ENCODE assay signal across 13 cellular contexts in the genomic region with DNA sequence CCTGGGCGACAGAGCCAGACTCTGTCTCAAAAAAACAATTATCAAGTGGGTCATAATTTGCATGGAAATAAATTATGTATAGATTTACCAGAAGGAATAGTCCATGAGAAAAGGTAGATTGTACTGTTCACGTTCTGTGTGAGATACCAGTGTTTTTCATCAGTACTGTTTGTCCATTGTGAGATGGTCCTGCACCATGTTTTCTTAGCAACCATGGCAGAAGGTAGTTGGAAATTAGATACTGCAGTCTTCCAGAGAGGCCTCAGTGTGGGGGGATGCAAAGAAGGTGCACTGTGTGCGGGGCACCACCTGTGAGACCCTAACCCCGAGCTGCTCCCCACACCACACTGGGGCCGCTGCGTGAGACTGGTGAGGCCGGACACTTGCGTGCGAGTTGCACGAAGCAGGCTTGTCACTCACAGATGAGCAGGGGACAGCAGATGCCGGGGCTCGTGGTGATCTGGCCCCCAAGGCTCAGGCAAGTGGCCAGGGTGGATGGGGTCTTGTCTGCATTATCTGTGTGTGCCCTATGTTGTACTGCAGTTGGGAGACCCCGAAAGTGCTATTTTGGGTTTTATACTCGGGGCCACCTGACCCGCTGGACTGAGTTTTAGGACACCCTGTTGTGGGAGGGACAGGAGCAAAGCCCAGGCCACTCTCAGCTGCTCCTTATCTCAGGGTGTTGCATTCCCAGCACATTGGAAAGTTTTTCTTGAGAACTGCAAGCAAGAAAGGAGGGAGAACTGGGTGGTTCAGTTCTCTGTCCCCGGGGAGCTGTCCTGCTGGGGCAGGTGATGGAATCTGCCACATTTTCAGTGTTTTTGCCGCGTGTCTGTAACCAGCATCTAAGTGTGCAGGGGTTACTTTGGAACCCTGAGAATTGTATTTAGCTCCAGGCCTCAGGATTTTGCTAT.
DNase-seq lines count a peak whose midpoint lies in the region; ATAC-seq and TF ChIP-seq lines count a peak whose summit lies in the region.
"Had no signal": no experiment of that assay in that cellular context is flagged by ENCODE, and none has a peak within 500 bp of the region (broad histone marks: within the 10 kb centered on the region; RNA-seq: fewer than 3 reads in every experiment).

No MANE protein-coding gene starts in this region.

- peaks cover 6% of the 10 kb centered on the region for H3K9me3 Mint-ChIP-seq in WTC11
- no peaks in the 10 kb centered on the region for H3K9me3 Mint-ChIP-seq in stimulated activated effector memory CD8-positive, alpha-beta T cell treated with anti-CD3 and anti-CD28 coated beads, Interleukin-12 subunit alpha, Interleukin-12 subunit beta, amount 100 ng/mL, for 72 hours

- peak overlapping the region; percentile 99 for H3K27ac Mint-ChIP-seq in WTC11
- H3K27ac Mint-ChIP-seq in stimulated activated effector memory CD8-positive, alpha-beta T cell treated with anti-CD3 and anti-CD28 coated beads, Interleukin-12 subunit alpha, Interleukin-12 subunit beta, amount 100 ng/mL, for 72 hours = peak overlapping the region; percentile 4
- H3K27ac Mint-ChIP-seq: activated naive CD8-positive, alpha-beta T cell treated with anti-CD3 and anti-CD28 coated beads, Interleukin-2, amount 10 ng/mL, durations not matched to agents 7 days and 5 days had no signal

- no peaks in the 10 kb centered on the region for H3K27me3 ChIP-seq in HUES64 (ENCODE audit: insufficient read depth, low read length)

- peaks cover 86% of the 10 kb centered on the region for H3K4me1 Mint-ChIP-seq in WTC11
- peaks cover 52% of the 10 kb centered on the region for H3K4me1 Mint-ChIP-seq in stimulated activated effector memory CD8-positive, alpha-beta T cell treated with anti-CD3 and anti-CD28 coated beads, Interleukin-12 subunit alpha, Interleukin-12 subunit beta, amount 100 ng/mL, for 72 hours

- no peak for ATAC-seq in WTC11
- ATAC-seq in stimulated activated effector memory CD8-positive, alpha-beta T cell treated with anti-CD3 and anti-CD28 coated beads, Interleukin-12 subunit alpha, Interleukin-12 subunit beta, amount 100 ng/mL, for 72 hours = no peak

- DNase-seq in WTC11 (ENCODE audit: low spot score) (no peak), left kidney (ENCODE audit: low read depth, low spot score) (peak; percentile 74), A172 (ENCODE audit: low spot score) (no peak)
- no peak for DNase-seq in stimulated activated effector memory CD8-positive, alpha-beta T cell treated with anti-CD3 and anti-CD28 coated beads, Interleukin-12 subunit alpha, Interleukin-12 subunit beta, amount 100 ng/mL, for 72 hours (ENCODE audit: low spot score in 2 of 2)
- DNase-seq in activated CD4-positive, alpha-beta T cell treated with anti-CD3 and anti-CD28 coated beads for 1 hour = no peak
- no peak for DNase-seq in activated CD4-positive, alpha-beta T cell treated with anti-CD3 and anti-CD28 coated beads, Interleukin-2, amount 50 U/mL, for 4 hours
- DNase-seq: activated CD4-positive, CD25-positive, alpha-beta regulatory T cell treated with anti-CD3 and anti-CD28 coated beads, Interleukin-2, amount 50 U/mL, for 72 hours; activated naive CD8-positive, alpha-beta T cell treated with anti-CD3 and anti-CD28 coated beads, Interleukin-2, amount 10 ng/mL, durations not matched to agents 7 days and 5 days; caudate nucleus; NCI-H2029; NCI-H510A treated with DMSO at 0.1 percent for 48 hours had no signal

- CTCF ChIA-PET in WTC11 (lab: Charles Lee) = interaction anchor here (0.7 to 6.9 kb wide), 7 partner anchors 7 to 31 kb away, joined by 3 to 49 read pairs (median 4); no protein-coding TSS in a partner anchor

- no peaks in the 10 kb centered on the region for H3K9me3 ChIP-seq in HUES64 (ENCODE audit: insufficient read depth, low read depth, low read length)

- POLR2A ChIA-PET in WTC11 (lab: Charles Lee) = no interaction called here

- H3K27ac ChIP-seq in HUES64 (ENCODE audit: low read depth, low read length) = peak overlapping the region; percentile 65; the same call in 1 of the 2 replicates

- peaks cover 57% of the 10 kb centered on the region for H3K4me1 ChIP-seq in HUES64 (ENCODE audit: insufficient read depth, low read length)

- peaks cover 8% of the 10 kb centered on the region; the same call in 1 of the 2 replicates for H3K36me3 Mint-ChIP-seq in WTC11
- H3K36me3 Mint-ChIP-seq in stimulated activated effector memory CD8-positive, alpha-beta T cell treated with anti-CD3 and anti-CD28 coated beads, Interleukin-12 subunit alpha, Interleukin-12 subunit beta, amount 100 ng/mL, for 72 hours = peaks cover 36% of the 10 kb centered on the region

- no peak overlapping the region for H3K4me3 ChIP-seq in HUES64 (ENCODE audit: low read length)

- no peak for TF ChIP-seq CTCF in WTC11 (IDR thresholded peaks at IDR 0.05)

- H3K4me3 Mint-ChIP-seq in WTC11 = peak overlapping the region; percentile 20
- no peak overlapping the region for H3K4me3 Mint-ChIP-seq in stimulated activated effector memory CD8-positive, alpha-beta T cell treated with anti-CD3 and anti-CD28 coated beads, Interleukin-12 subunit alpha, Interleukin-12 subunit beta, amount 100 ng/mL, for 72 hours
- H3K4me3 Mint-ChIP-seq: activated naive CD8-positive, alpha-beta T cell treated with anti-CD3 and anti-CD28 coated beads, Interleukin-2, amount 10 ng/mL, durations not matched to agents 7 days and 5 days; CD14-positive monocyte had no signal

- 88% methylated on average over 18 of the region's 18 CpGs for WGBS in HUES64

- H3K36me3 ChIP-seq in HUES64 (ENCODE audit: insufficient read depth, low read length) = no peaks in the 10 kb centered on the region

- H3K9ac ChIP-seq in HUES64 (ENCODE audit: low read depth, low read length) = peak overlapping the region; percentile 28; the same call in 1 of the 2 replicates

- no peaks in the 10 kb centered on the region for H3K27me3 Mint-ChIP-seq in WTC11 (ENCODE audit: low read depth)
- H3K27me3 Mint-ChIP-seq: activated naive CD8-positive, alpha-beta T cell treated with anti-CD3 and anti-CD28 coated beads, Interleukin-2, amount 10 ng/mL, durations not matched to agents 7 days and 5 days had no signal

TF ChIP-seq in WTC11, 78 proteins besides CTCF, POLR2A, EP300 and RAD21:
- TF ChIP-seq, protein P1, sequence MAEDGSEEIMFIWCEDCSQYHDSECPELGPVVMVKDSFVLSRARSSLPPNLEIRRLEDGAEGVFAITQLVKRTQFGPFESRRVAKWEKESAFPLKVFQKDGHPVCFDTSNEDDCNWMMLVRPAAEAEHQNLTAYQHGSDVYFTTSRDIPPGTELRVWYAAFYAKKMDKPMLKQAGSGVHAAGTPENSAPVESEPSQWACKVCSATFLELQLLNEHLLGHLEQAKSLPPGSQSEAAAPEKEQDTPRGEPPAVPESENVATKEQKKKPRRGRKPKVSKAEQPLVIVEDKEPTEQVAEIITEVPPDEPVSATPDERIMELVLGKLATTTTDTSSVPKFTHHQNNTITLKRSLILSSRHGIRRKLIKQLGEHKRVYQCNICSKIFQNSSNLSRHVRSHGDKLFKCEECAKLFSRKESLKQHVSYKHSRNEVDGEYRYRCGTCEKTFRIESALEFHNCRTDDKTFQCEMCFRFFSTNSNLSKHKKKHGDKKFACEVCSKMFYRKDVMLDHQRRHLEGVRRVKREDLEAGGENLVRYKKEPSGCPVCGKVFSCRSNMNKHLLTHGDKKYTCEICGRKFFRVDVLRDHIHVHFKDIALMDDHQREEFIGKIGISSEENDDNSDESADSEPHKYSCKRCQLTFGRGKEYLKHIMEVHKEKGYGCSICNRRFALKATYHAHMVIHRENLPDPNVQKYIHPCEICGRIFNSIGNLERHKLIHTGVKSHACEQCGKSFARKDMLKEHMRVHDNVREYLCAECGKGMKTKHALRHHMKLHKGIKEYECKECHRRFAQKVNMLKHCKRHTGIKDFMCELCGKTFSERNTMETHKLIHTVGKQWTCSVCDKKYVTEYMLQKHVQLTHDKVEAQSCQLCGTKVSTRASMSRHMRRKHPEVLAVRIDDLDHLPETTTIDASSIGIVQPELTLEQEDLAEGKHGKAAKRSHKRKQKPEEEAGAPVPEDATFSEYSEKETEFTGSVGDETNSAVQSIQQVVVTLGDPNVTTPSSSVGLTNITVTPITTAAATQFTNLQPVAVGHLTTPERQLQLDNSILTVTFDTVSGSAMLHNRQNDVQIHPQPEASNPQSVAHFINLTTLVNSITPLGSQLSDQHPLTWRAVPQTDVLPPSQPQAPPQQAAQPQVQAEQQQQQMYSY (CRISPR knock-in tag; IDR thresholded peaks at IDR 0.05) = peak; percentile 79
- TF ChIP-seq, protein P2, sequence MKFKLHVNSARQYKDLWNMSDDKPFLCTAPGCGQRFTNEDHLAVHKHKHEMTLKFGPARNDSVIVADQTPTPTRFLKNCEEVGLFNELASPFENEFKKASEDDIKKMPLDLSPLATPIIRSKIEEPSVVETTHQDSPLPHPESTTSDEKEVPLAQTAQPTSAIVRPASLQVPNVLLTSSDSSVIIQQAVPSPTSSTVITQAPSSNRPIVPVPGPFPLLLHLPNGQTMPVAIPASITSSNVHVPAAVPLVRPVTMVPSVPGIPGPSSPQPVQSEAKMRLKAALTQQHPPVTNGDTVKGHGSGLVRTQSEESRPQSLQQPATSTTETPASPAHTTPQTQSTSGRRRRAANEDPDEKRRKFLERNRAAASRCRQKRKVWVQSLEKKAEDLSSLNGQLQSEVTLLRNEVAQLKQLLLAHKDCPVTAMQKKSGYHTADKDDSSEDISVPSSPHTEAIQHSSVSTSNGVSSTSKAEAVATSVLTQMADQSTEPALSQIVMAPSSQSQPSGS (CRISPR knock-in tag; IDR thresholded peaks at IDR 0.05; ENCODE audit: borderline replicate concordance, low read depth) = no peak
